Comparison of ENCODE assay signal across 11 cellular contexts in the genomic region with DNA sequence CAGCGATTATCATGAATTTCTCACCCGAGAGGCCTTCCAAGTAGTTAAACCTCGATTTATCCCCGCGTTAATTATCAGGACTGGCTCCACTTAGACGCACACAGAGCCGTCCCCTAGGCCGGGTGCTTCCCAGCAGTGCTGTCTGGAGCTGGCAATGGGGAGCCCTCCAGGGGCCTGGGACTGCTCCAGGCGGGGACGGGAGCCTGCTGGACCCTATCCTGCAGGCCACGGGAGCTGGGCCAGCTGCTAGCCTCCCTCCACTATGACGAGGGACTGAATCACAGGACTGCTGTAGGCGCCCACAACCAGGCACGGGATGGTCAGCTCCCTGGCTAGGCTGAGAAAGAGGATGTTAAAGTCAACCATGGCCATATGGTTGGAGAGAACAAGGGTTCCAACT.
DNase-seq lines count a peak whose midpoint lies in the region; ATAC-seq and TF ChIP-seq lines count a peak whose summit lies in the region.
"Had no signal": no experiment of that assay in that cellular context is flagged by ENCODE, and none has a peak within 500 bp of the region (broad histone marks: within the 10 kb centered on the region; RNA-seq: fewer than 3 reads in every experiment).

No MANE protein-coding gene starts in this region.

- TF ChIP-seq CTCF in WERI-Rb-1 (IDR thresholded peaks at IDR 0.05; ENCODE audit: low read depth, low read length), result no peak
- no peak for TF ChIP-seq CTCF in ovary (IDR thresholded peaks at IDR 0.05)

- WGBS in ovary, 3 donors, result 51 to 78% (median 63%) methylated on average over 14 of the region's 14 CpGs

- TF ChIP-seq POLR2A in ovary (IDR thresholded peaks at IDR 0.05), result no peak

- H3K9me3 ChIP-seq in WERI-Rb-1 (ENCODE audit: severe bottlenecking), result no peaks in the 10 kb centered on the region
- H3K9me3 ChIP-seq in ovary, result no peaks in the 10 kb centered on the region

- intact Hi-C loops in sciatic nerve (cut with DNase I), result no loop called here
- intact Hi-C loops in ovary (cut with DNase I), result no loop called here

- H3K4me1 ChIP-seq in ovary (ENCODE audit: insufficient read depth), result no peaks in the 10 kb centered on the region

- peak; percentile 71 for DNase-seq in D341Med (ENCODE audit: low spot score)
- DNase-seq in WERI-Rb-1, result peak; percentile 50
- peak; percentile 69 for DNase-seq in globus pallidus (ENCODE audit: low spot score)
- no peak for DNase-seq in sciatic nerve (ENCODE audit: low spot score)
- no peak for DNase-seq in activated CD4-positive, alpha-beta T cell treated with anti-CD3 and anti-CD28 coated beads for 1 hour
- DNase-seq in DMS79 treated with DMSO at 0.1 percent for 48 hours (lab: John Stamatoyannopoulos, UW), result no peak
- no peak for DNase-seq in ovary
- no peak for DNase-seq in T-helper 9 cell
- DNase-seq: activated CD8-positive, alpha-beta memory T cell treated with anti-CD3 and anti-CD28 coated beads, Interleukin-2, amount 50 U/mL, for 48 hours; central memory CD4-positive, alpha-beta T cell; NCI-H748 treated with DMSO at 0.1 percent for 48 hours had no signal

- H3K27ac ChIP-seq in WERI-Rb-1, result peak overlapping the region; percentile 70
- H3K27ac ChIP-seq in ovary, result no peak overlapping the region

- TF ChIP-seq EP300 in ovary (IDR thresholded peaks at IDR 0.05), result no peak

- H3K27me3 ChIP-seq in WERI-Rb-1 (ENCODE audit: insufficient read depth, low read depth, severe bottlenecking) (no peaks in the 10 kb centered on the region), ovary (no peaks in the 10 kb centered on the region)

- peak; percentile 52 for ATAC-seq in sciatic nerve

- H3K4me3 ChIP-seq in WERI-Rb-1 (ENCODE audit: low read depth, low read length) (no peak overlapping the region), ovary (no peak overlapping the region)

- peaks cover 18% of the 10 kb centered on the region for H3K36me3 ChIP-seq in WERI-Rb-1
- no peaks in the 10 kb centered on the region for H3K36me3 ChIP-seq in ovary

Comparison
In these comparisons a context has a peak if more than half of its experiments do, and no peak if none do; other contexts are left out.
1. DNase-seq: peak in D341Med (single experiment), WERI-Rb-1 (single experiment) and globus pallidus (single experiment); none in sciatic nerve (single experiment), activated CD4-positive, alpha-beta T cell treated with anti-CD3 and anti-CD28 coated beads for 1 hour (single experiment), DMS79 treated with DMSO at 0.1 percent for 48 hours (single experiment), ovary (0 of 5) and T-helper 9 cell (single experiment).